ENCODE assay signal across 27 cellular contexts in genomic region chr11:127619946-127620345, GRCh38.
"Had no signal": no experiment of that assay in that cellular context is flagged by ENCODE, and none has a peak within 500 bp of the region (broad histone marks: within the 10 kb centered on the region; RNA-seq: fewer than 3 reads in every experiment).

No MANE protein-coding gene starts in this region.

- H3K36me3 ChIP-seq: esophagus muscularis mucosa, heart right ventricle, left lung, lower lobe of right lung, prostate gland, right atrium auricular region, suprapubic skin, transverse colon, upper lobe of right lung, uterus had no signal

- H3K27ac ChIP-seq: esophagus muscularis mucosa, heart right ventricle, left lung, lower lobe of right lung, prostate gland, right atrium auricular region, suprapubic skin, transverse colon, upper lobe of right lung, uterus had no signal

- H3K9me3 ChIP-seq: esophagus muscularis mucosa, heart right ventricle, left lung, lower lobe of right lung, prostate gland, right atrium auricular region, suprapubic skin, transverse colon, upper lobe of right lung, uterus had no signal

- H3K27me3 ChIP-seq: esophagus muscularis mucosa, left lung, right atrium auricular region, suprapubic skin, transverse colon, upper lobe of right lung, uterus had no signal

- H3K4me3 ChIP-seq: esophagus muscularis mucosa, heart right ventricle, left lung, lower lobe of right lung, prostate gland, right atrium auricular region, smooth muscle cell, suprapubic skin, transverse colon, upper lobe of right lung, uterus had no signal

- H3K4me2 ChIP-seq: smooth muscle cell had no signal

- DNase-seq: dermis blood vessel endothelial cell; effector memory CD4-positive, alpha-beta T cell; foreskin melanocyte; glutamatergic neuron; heart right ventricle; hippocampal formation; left cardiac atrium; left lung; lower lobe of right lung; naive thymus-derived CD8-positive, alpha-beta T cell; nephron progenitor cell; nucleus accumbens; stimulated activated CD4-positive, alpha-beta T cell treated with anti-CD3 and anti-CD28 coated beads, Interleukin-12 subunit alpha, Interleukin-12 subunit beta, amount 100 ng/mL, for 4 hours; stimulated activated CD4-positive, alpha-beta T cell treated with anti-CD3 and anti-CD28 coated beads, Interleukin-1b, Interleukin-23, amount 100 ng/mL, for 48 hours; stimulated activated CD4-positive, alpha-beta T cell treated with anti-CD3 and anti-CD28 coated beads, Interleukin-4, amount 100 ng/mL, for 1 hour; stimulated activated CD8-positive, alpha-beta memory T cell treated with anti-CD3 and anti-CD28 coated beads, Interleukin-4, amount 100 ng/mL, for 48 hours; stimulated activated naive CD4-positive, alpha-beta T cell; stimulated activated naive CD8-positive, alpha-beta T cell treated with anti-CD3 and anti-CD28 coated beads, Interleukin-15, amount 100 ng/mL, for 72 hours; transverse colon; upper lobe of right lung; uterus had no signal

- ATAC-seq: heart right ventricle; left cardiac atrium; left lung; lower lobe of right lung; naive thymus-derived CD8-positive, alpha-beta T cell; sciatic nerve; stimulated activated naive CD8-positive, alpha-beta T cell treated with anti-CD3 and anti-CD28 coated beads, Interleukin-15, amount 100 ng/mL, for 72 hours; upper lobe of right lung had no signal

- H3K4me1 ChIP-seq: esophagus muscularis mucosa, heart right ventricle, left lung, lower lobe of right lung, prostate gland, right atrium auricular region, suprapubic skin, transverse colon, upper lobe of right lung, uterus had no signal
